Comparison of ENCODE assay signal across 9 cellular contexts in the genomic region with DNA sequence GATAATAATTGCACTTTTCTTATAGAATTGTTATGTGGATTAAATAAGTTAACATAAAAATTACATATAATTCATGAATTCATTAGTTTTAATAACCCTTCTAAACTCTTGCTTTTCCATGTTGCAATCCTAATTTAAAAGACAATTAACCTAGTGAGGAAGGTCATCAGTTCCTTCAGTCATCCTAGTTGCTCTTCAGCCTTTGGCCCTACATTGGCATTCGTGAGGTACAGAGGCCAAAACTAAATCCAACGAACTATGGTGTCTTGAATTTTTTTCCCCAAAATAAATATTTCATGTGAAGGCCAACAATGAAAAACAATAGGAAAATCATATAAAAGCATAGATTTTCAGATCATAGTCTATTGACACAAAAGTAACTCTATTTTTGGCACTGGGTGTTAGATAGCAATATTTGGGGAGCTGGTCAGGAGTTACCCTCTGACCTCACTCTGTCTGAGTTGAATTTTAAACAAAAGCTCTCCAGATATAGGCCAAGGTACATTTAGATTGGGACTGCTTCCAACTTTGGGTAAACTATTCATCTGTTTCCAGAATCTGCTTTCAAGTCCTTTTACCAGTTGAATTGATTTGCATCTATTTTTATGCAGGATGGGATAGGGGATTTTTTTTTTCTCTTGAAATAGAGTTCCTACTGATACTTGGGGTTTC.
"Had no signal": no experiment of that assay in that cellular context is flagged by ENCODE, and none has a peak within 500 bp of the region (broad histone marks: within the 10 kb centered on the region; RNA-seq: fewer than 3 reads in every experiment).

No MANE protein-coding gene starts in this region.

- H3K4me1 Mint-ChIP-seq: GM23338, H9 had no signal

- H3K4me2 ChIP-seq: GM23338 had no signal

- H2AFZ ChIP-seq: GM23338 had no signal

- H3K27ac Mint-ChIP-seq: GM23338, H9 had no signal

- H3K4me3 Mint-ChIP-seq: GM23338, H9 had no signal

- FAIRE-seq: H1, H54, K562 had no signal

- ATAC-seq: GM23338, K562 had no signal

- H3K9me3 Mint-ChIP-seq: GM23338, H9 had no signal

- H3K27ac ChIP-seq: HL-60 had no signal

- H3K4me3 ChIP-seq: GM23338, K562 had no signal

- DNase-seq: H9, HCEC 1CT, IMR-90, KG1 had no signal
